In the genomic region with DNA sequence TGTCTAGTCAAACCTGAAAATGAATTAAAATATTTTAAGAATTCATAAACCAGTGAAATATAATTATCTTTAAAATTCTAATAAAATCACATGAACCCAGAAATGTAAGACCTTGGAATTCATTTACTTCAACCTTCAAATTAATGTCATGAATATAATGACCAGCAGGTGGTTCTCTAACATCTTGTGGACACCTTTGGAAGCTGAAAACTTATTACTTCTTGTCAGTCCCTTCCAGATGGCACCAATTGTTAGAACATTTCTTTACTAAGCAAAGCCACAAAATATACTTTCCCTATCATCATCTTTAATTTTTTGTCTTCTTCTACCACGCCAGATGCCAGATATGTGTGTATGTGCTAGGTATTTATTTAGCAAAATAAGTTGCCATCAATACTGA, we compare ENCODE assay signal across 8 cellular contexts.
A peak's percentile ranks its signal among the peaks of the same experiment; 100 is the strongest.
DNase-seq lines count a peak whose midpoint lies in the region; ATAC-seq and TF ChIP-seq lines count a peak whose summit lies in the region.
"Had no signal": no experiment of that assay in that cellular context is flagged by ENCODE, and none has a peak within 500 bp of the region (broad histone marks: within the 10 kb centered on the region; RNA-seq: fewer than 3 reads in every experiment).

No MANE protein-coding gene starts in this region.

- no peaks in the 10 kb centered on the region for H3K27me3 ChIP-seq in esophagus squamous epithelium
- H3K27me3 ChIP-seq in effector memory CD4-positive, alpha-beta T cell (replicated peaks; ENCODE audit: control insufficient read depth, insufficient read depth, low read length, poor library complexity, severe bottlenecking), result no peaks in the 10 kb centered on the region

- H3K4me1 ChIP-seq in esophagus squamous epithelium, result no peaks in the 10 kb centered on the region
- no peaks in the 10 kb centered on the region for H3K4me1 ChIP-seq in effector memory CD4-positive, alpha-beta T cell (ENCODE audit: control insufficient read depth, insufficient read depth, low read length, poor library complexity, severe bottlenecking)

- no peak overlapping the region for H3K27ac ChIP-seq in esophagus squamous epithelium
- no peak overlapping the region for H3K27ac ChIP-seq in effector memory CD4-positive, alpha-beta T cell (ENCODE audit: insufficient read depth, low read length, poor library complexity, severe bottlenecking)
- H3K27ac ChIP-seq: epithelial cell of prostate had no signal

- H3K4me3 ChIP-seq in NB4 (ENCODE audit: low read depth, low read length) (no peak overlapping the region), esophagus squamous epithelium (no peak overlapping the region)
- H3K4me3 ChIP-seq in effector memory CD4-positive, alpha-beta T cell (ENCODE audit: insufficient read depth, low read depth, low read length, poor library complexity, severe bottlenecking), result no peak overlapping the region

- TF ChIP-seq CTCF in GM12873 (IDR thresholded peaks at IDR 0.05; ENCODE audit: insufficient read depth, low read depth, low read length, missing control alignments) (peak; percentile 37), NB4 (IDR thresholded peaks at IDR 0.05; ENCODE audit: low read depth, low read length) (no peak), esophagus squamous epithelium (IDR thresholded peaks at IDR 0.05) (peak in 4 of 6 experiments; percentile 43 to 66 (median 51))

- no peaks in the 10 kb centered on the region for H3K36me3 ChIP-seq in esophagus squamous epithelium
- H3K36me3 ChIP-seq in effector memory CD4-positive, alpha-beta T cell (ENCODE audit: control insufficient read depth, insufficient read depth, low read length), result no peaks in the 10 kb centered on the region

- H3K9me3 ChIP-seq in esophagus squamous epithelium, result no peaks in the 10 kb centered on the region
- H3K9me3 ChIP-seq in effector memory CD4-positive, alpha-beta T cell (ENCODE audit: control insufficient read depth, low read length), result no peaks in the 10 kb centered on the region

- TF ChIP-seq POLR2A in NB4 (IDR thresholded peaks at IDR 0.05; ENCODE audit: extremely low read depth, insufficient read length) (no peak), esophagus squamous epithelium (IDR thresholded peaks at IDR 0.05) (no peak)

- 74 to 85% methylated on average over 1 of the region's 1 CpG for WGBS in esophagus squamous epithelium, 2 donors

- intact Hi-C loops in esophagus squamous epithelium (cut with DNase I) (no loop called here), sciatic nerve (cut with DNase I) (no loop called here)

- DNase-seq in NB4 (ENCODE audit: low read depth) (peak; percentile 22), esophagus squamous epithelium (lab: John Stamatoyannopoulos, UW) (no peak), sciatic nerve (ENCODE audit: low spot score) (no peak)
- no peak for DNase-seq in activated CD4-positive, alpha-beta T cell treated with anti-CD3 and anti-CD28 coated beads, Interleukin-2, amount 50 U/mL, for 4 hours
- no peak for DNase-seq in effector memory CD4-positive, alpha-beta T cell

- ATAC-seq in sciatic nerve (peak; percentile 76), HG03571 (IDR thresholded peaks at IDR 0.05; ENCODE audit: unreplicated experiment) (no peak)
